Comparison of ENCODE assay signal across 24 cellular contexts in the genomic region with DNA sequence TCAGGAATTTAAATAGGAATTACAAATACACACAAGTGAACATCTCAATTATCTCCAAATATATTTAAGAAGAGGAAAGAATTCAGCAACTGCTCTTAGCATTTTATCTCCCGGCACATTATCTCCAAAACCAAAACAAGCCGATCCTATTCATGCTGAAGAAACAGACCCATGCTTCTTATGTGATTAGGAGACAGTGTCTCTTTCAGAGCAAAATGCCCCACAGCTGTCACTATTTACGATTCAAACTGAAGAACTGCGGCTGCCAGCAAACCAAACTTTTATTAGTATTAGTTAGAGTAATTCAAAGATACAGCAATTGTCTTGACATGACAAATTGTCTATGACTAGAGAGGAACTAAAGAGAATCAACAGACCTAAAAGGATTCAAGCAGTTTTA.
DNase-seq lines count a peak whose midpoint lies in the region; ATAC-seq and TF ChIP-seq lines count a peak whose summit lies in the region.
"Had no signal": no experiment of that assay in that cellular context is flagged by ENCODE, and none has a peak within 500 bp of the region (broad histone marks: within the 10 kb centered on the region; RNA-seq: fewer than 3 reads in every experiment).

No MANE protein-coding gene starts in this region.

- H3K27me3 ChIP-seq in neutrophil (no peaks in the 10 kb centered on the region), thymus (ENCODE audit: control insufficient read depth, insufficient read depth) (no peaks in the 10 kb centered on the region)
- H3K27me3 ChIP-seq: BE2C, MG63, SJSA1 had no signal

- peak overlapping the region; percentile 35 to 62 for H3K27ac Mint-ChIP-seq in natural killer cell
- H3K27ac Mint-ChIP-seq in natural killer cell treated with Interleukin-12 subunit alpha and Interleukin-12 subunit beta and Interleukin-15 and Interleukin-18, amount 100 ng/mL, for 72 hours: no peak overlapping the region

- H3K4me3 Mint-ChIP-seq in natural killer cell: no peak overlapping the region
- no peak overlapping the region for H3K4me3 Mint-ChIP-seq in natural killer cell treated with Interleukin-12 subunit alpha and Interleukin-12 subunit beta and Interleukin-15 and Interleukin-18, amount 100 ng/mL, for 72 hours
- H3K4me3 Mint-ChIP-seq: CD14-positive monocyte had no signal

- H3K27me3 Mint-ChIP-seq in natural killer cell (ENCODE audit: low read depth in 2 of 2): no peaks in the 10 kb centered on the region
- H3K27me3 Mint-ChIP-seq in natural killer cell treated with Interleukin-12 subunit alpha and Interleukin-12 subunit beta and Interleukin-15 and Interleukin-18, amount 100 ng/mL, for 72 hours: no peaks in the 10 kb centered on the region

- H3K36me3 ChIP-seq in neutrophil (peaks cover 86% of the 10 kb centered on the region), thymus (ENCODE audit: control insufficient read depth, insufficient read depth) (peaks cover 24% of the 10 kb centered on the region)
- H3K36me3 ChIP-seq: MG63 had no signal

- intact Hi-C loops in natural killer cell (cut with micrococcal nuclease): no loop called here

- WGBS in thymus: 69% methylated on average over 4 of the region's 4 CpGs

- peaks cover 19% of the 10 kb centered on the region for H3K36me3 Mint-ChIP-seq in natural killer cell
- H3K36me3 Mint-ChIP-seq in natural killer cell treated with Interleukin-12 subunit alpha and Interleukin-12 subunit beta and Interleukin-15 and Interleukin-18, amount 100 ng/mL, for 72 hours: peaks cover 16% of the 10 kb centered on the region

- ATAC-seq in natural killer cell (no peak), HG03520 (IDR thresholded peaks at IDR 0.05; ENCODE audit: unreplicated experiment) (no peak)
- no peak for ATAC-seq in natural killer cell treated with Interleukin-12 subunit alpha and Interleukin-12 subunit beta and Interleukin-15 and Interleukin-18, amount 100 ng/mL, for 72 hours
- ATAC-seq: Right ventricle myocardium inferior had no signal

- H3K4me1 ChIP-seq in neutrophil (ENCODE audit: control insufficient read depth in 1 of 2, insufficient read depth in 1 of 2, low read depth in 1 of 2, low read length in 1 of 2): peaks cover 0 to 8% of the 10 kb centered on the region in 2 experiments
- H3K4me1 ChIP-seq in thymus (ENCODE audit: control insufficient read depth, insufficient read depth, low read length): peaks cover 4% of the 10 kb centered on the region
- H3K4me1 ChIP-seq: BE2C, SJSA1 had no signal

- H3K27ac ChIP-seq in neutrophil (peak overlapping the region; percentile 21), thymus (ENCODE audit: low read depth) (peak overlapping the region; percentile 38)
- H3K27ac ChIP-seq: 22Rv1, GM23248, PC-9, SJSA1 had no signal

- H3K4me3 ChIP-seq in neutrophil (ENCODE audit: low read depth in 1 of 2, low read length in 1 of 2) (no peak overlapping the region), thymus (ENCODE audit: low read length) (no peak overlapping the region)
- H3K4me3 ChIP-seq: GM23248, MG63, PC-9, SJSA1 had no signal

- DNase-seq in natural killer cell (no peak), globus pallidus (ENCODE audit: low spot score) (peak; percentile 37)
- no peak for DNase-seq in natural killer cell treated with Interleukin-12 subunit alpha and Interleukin-12 subunit beta and Interleukin-15 and Interleukin-18, amount 100 ng/mL, for 72 hours (ENCODE audit: low spot score)
- no peak for DNase-seq in activated CD4-positive, alpha-beta T cell treated with anti-CD3 and anti-CD28 coated beads for 1 hour
- DNase-seq in activated naive CD4-positive, alpha-beta T cell treated with Interleukin-2 at 50 U/mL for 16 hours: no peak
- DNase-seq: BE2C, GM23248, IMR-90, KG1, MG63, NCI-H1105 treated with DMSO at 0.1 percent for 48 hours, NCI-H146, NCI-H1930, NCI-H446, NCI-H524 treated with DMSO at 0.1 percent for 48 hours, NCI-H774, PC-9 had no signal

- TF ChIP-seq CTCF in natural killer cell (IDR thresholded peaks at IDR 0.05) (no peak), neutrophil (IDR thresholded peaks at IDR 0.05) (no peak)

- no peaks in the 10 kb centered on the region for H3K9me3 Mint-ChIP-seq in natural killer cell
- H3K9me3 Mint-ChIP-seq in natural killer cell treated with Interleukin-12 subunit alpha and Interleukin-12 subunit beta and Interleukin-15 and Interleukin-18, amount 100 ng/mL, for 72 hours: no peaks in the 10 kb centered on the region
- H3K9me3 Mint-ChIP-seq: CD14-positive monocyte had no signal

- H3K4me1 Mint-ChIP-seq in natural killer cell: peaks cover 19 to 20% of the 10 kb centered on the region in 2 donors
- H3K4me1 Mint-ChIP-seq in natural killer cell treated with Interleukin-12 subunit alpha and Interleukin-12 subunit beta and Interleukin-15 and Interleukin-18, amount 100 ng/mL, for 72 hours (ENCODE audit: low read depth in 2 of 2): peaks cover 14 to 22% of the 10 kb centered on the region in 2 donors

- H3K9me3 ChIP-seq in neutrophil (no peaks in the 10 kb centered on the region), thymus (ENCODE audit: control insufficient read depth) (no peaks in the 10 kb centered on the region)
- H3K9me3 ChIP-seq: BE2C, MG63, SJSA1 had no signal

Comparison
In these comparisons a context has a peak if more than half of its experiments do, and no peak if none do; other contexts are left out.
1. H3K27ac Mint-ChIP-seq: peak in natural killer cell (2 of 2); none in natural killer cell treated with Interleukin-12 subunit alpha and Interleukin-12 subunit beta and Interleukin-15 and Interleukin-18, amount 100 ng/mL, for 72 hours (0 of 2).